ENCODE assay signal across 11 cellular contexts in the genomic region with DNA sequence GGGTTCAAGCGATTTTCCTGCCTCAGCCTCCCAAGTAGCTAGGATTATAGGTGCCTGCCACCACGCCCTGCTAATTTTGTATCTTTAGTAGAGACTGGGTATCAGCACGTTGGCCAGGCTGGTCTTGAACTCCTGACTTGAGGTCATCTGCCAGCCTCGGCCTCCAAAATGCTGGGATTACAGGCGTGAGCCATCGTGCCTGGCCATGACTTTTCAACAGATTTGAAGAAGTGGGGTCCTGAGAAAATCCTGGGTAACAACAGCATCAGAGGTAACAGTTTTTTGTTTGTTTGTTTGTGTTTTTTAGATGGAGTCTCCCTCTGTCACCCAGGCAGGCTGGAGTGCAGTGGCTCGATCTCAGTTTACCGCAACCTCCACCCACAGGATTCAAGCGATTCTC. TPM values are rescaled to one million over a fixed set of nuclear protein-coding genes. Genes with fewer than 3 reads are reported as not detected.
DNase-seq lines count a peak whose midpoint lies in the region; ATAC-seq and TF ChIP-seq lines count a peak whose summit lies in the region.
"Had no signal": no experiment of that assay in that cellular context is flagged by ENCODE, and none has a peak within 500 bp of the region (broad histone marks: within the 10 kb centered on the region; RNA-seq: fewer than 3 reads in every experiment).

No MANE protein-coding gene starts in this region.

- intact Hi-C loops in heart left ventricle (cut with DNase I) (loop anchor here in 8 of 10 donors (2.0 to 5.0 kb wide), 3 partner anchors 18 to 83 kb away; no protein-coding TSS in a partner anchor), left ventricle myocardium superior (cut with micrococcal nuclease) (loop anchor here (2.0 kb wide), 1 partner anchor 18 kb away; no protein-coding TSS in a partner anchor), transverse colon (cut with DNase I; ENCODE audit: low total_unique reads) (no loop called here)

- 88 to 95% (median 92%) methylated on average over 9 of the region's 9 CpGs for WGBS in heart left ventricle, 4 donors
- WGBS in transverse colon (ENCODE audit: low coverage in 1 of 2), 2 donors: 89 to 100% methylated on average over 1 to 9 of the region's 9 CpGs

- peak overlapping the region; percentile 80 for H3K4me3 Mint-ChIP-seq in activated naive CD8-positive, alpha-beta T cell treated with anti-CD3 and anti-CD28 coated beads for 36 hours
- H3K4me3 Mint-ChIP-seq in memory B cell: no peak overlapping the region

- peaks cover 34% of the 10 kb centered on the region for H3K4me1 Mint-ChIP-seq in activated naive CD8-positive, alpha-beta T cell treated with anti-CD3 and anti-CD28 coated beads for 36 hours
- peaks cover 26% of the 10 kb centered on the region for H3K4me1 Mint-ChIP-seq in memory B cell

- H3K4me3 ChIP-seq in heart left ventricle: no peak overlapping the region
- no peak overlapping the region for H3K4me3 ChIP-seq in transverse colon

- no peak for DNase-seq in heart left ventricle
- DNase-seq in left ventricle myocardium superior: no peak
- no peak for DNase-seq in activated naive CD8-positive, alpha-beta T cell treated with anti-CD3 and anti-CD28 coated beads for 36 hours
- no peak for DNase-seq in memory B cell (ENCODE audit: low spot score in 2 of 2)
- DNase-seq in transverse colon: no peak
- DNase-seq in NOMO-1 treated with DMSO at 0.1 percent for 48 hours (lab: John Stamatoyannopoulos, UW; ENCODE audit: unreplicated experiment): no peak
- no peak for DNase-seq in NCI-H526 treated with DMSO at 0.1 percent for 48 hours (lab: John Stamatoyannopoulos, UW)
- DNase-seq: activated effector memory CD4-positive, alpha-beta T cell treated with anti-CD3 and anti-CD28 coated beads, Interleukin-2, amount 50 U/mL, for 16 hours; Kasumi-1 had no signal

- no peaks in the 10 kb centered on the region for H3K9me3 ChIP-seq in heart left ventricle
- H3K9me3 ChIP-seq in transverse colon: no peaks in the 10 kb centered on the region

- peak overlapping the region in 8 of 12 donors; percentile 46 to 100 (median 98) for H3K27ac ChIP-seq in heart left ventricle
- H3K27ac ChIP-seq in transverse colon: peak overlapping the region; percentile 97 to 99 (median 98)

- H3K4me1 ChIP-seq in heart left ventricle: peaks cover 3 to 37% (median 23%) of the 10 kb centered on the region in 12 donors
- peaks cover 7 to 40% (median 25%) of the 10 kb centered on the region in 4 donors for H3K4me1 ChIP-seq in transverse colon

- peak overlapping the region; percentile 94 for H3K27ac Mint-ChIP-seq in activated naive CD8-positive, alpha-beta T cell treated with anti-CD3 and anti-CD28 coated beads for 36 hours
- H3K27ac Mint-ChIP-seq in memory B cell: peak overlapping the region; percentile 99

- H3K36me3 ChIP-seq in heart left ventricle (peaks cover 0 to 33% (median 21%) of the 10 kb centered on the region in 9 donors), transverse colon (no peaks in the 10 kb centered on the region)

- TF ChIP-seq CTCF in heart left ventricle (IDR thresholded peaks at IDR 0.05) (no peak), transverse colon (IDR thresholded peaks at IDR 0.05) (no peak)

- H3K9me3 Mint-ChIP-seq in activated naive CD8-positive, alpha-beta T cell treated with anti-CD3 and anti-CD28 coated beads for 36 hours: no peaks in the 10 kb centered on the region
- H3K9me3 Mint-ChIP-seq in memory B cell: no peaks in the 10 kb centered on the region

- no peaks in the 10 kb centered on the region for H3K27me3 Mint-ChIP-seq in activated naive CD8-positive, alpha-beta T cell treated with anti-CD3 and anti-CD28 coated beads for 36 hours
- H3K27me3 Mint-ChIP-seq in memory B cell: no peaks in the 10 kb centered on the region

- ATAC-seq in heart left ventricle (no peak), left ventricle myocardium superior (no peak), memory B cell (ENCODE audit: low read depth) (no peak), HG02885 (IDR thresholded peaks at IDR 0.05; ENCODE audit: poor library complexity, unreplicated experiment) (no peak)

- no peak for TF ChIP-seq EP300 in transverse colon (IDR thresholded peaks at IDR 0.05; ENCODE audit: low read depth)

- in situ Hi-C loops in transverse colon (cut with MboI; ENCODE audit: low pct_ligation_motif_present in 1 of 4, low pct_unique_long_range_greater_than_20kb in 1 of 4, low sequenced_read_pairs in 3 of 4): no loop called here

- peaks cover 23% of the 10 kb centered on the region for H3K36me3 Mint-ChIP-seq in activated naive CD8-positive, alpha-beta T cell treated with anti-CD3 and anti-CD28 coated beads for 36 hours
- no peaks in the 10 kb centered on the region for H3K36me3 Mint-ChIP-seq in memory B cell

- H3K27me3 ChIP-seq in heart left ventricle (no peaks in the 10 kb centered on the region), transverse colon (no peaks in the 10 kb centered on the region)

- TF ChIP-seq POLR2A in heart left ventricle (IDR thresholded peaks at IDR 0.05) (no peak), transverse colon (IDR thresholded peaks at IDR 0.05) (no peak)

RNA-seq across cellular contexts. Expression of a gene that starts 3.6 kb away (rescaled TPM):
- 100 to 1,000 TPM in 4 of 9 donors, 10 to 100 TPM in 5; 19.6 to 205 (median 67.6) TPM for total RNA-seq in heart left ventricle
- 10 to 100 TPM; 29.6 to 52.9 TPM for polyA plus RNA-seq in heart left ventricle
- total RNA-seq in left ventricle myocardium superior: 24.2 TPM
- 100 to 1,000 TPM; 171 to 175 TPM for total RNA-seq in activated naive CD8-positive, alpha-beta T cell treated with anti-CD3 and anti-CD28 coated beads for 36 hours
- 100 to 1,000 TPM; 386 to 857 (median 664) TPM for total RNA-seq in transverse colon

RNA-seq across cellular contexts. Expression of a gene that starts 6.7 kb away (rescaled TPM):
- total RNA-seq in heart left ventricle (1,000 to 10,000 TPM in 2 of 9 donors, 100 to 1,000 TPM in 7; 435 to 1,432 (median 684) TPM), left ventricle myocardium superior (750 TPM), transverse colon (100 to 1,000 TPM; 172 to 357 (median 198) TPM)
- 100 to 1,000 TPM; 544 to 645 TPM for polyA plus RNA-seq in heart left ventricle
- total RNA-seq in activated naive CD8-positive, alpha-beta T cell treated with anti-CD3 and anti-CD28 coated beads for 36 hours: 100 to 1,000 TPM; 238 to 241 TPM

RNA-seq across cellular contexts. Expression of a gene that starts 6.9 kb away (rescaled TPM):
- total RNA-seq in heart left ventricle (1 to 10 TPM in 7 of 9 donors, not detected in 2; 1.2 to 6.8 (median 2.2) TPM), left ventricle myocardium superior (2.2 TPM), transverse colon (1 to 10 TPM in 1 of 4 donors, not detected in 3; 1.6 TPM)
- 1 to 10 TPM in 1 of 2 donors, under 1 TPM in 1; 0.35 to 3.2 TPM for polyA plus RNA-seq in heart left ventricle
- 10 to 100 TPM; 25.3 to 30.5 TPM for total RNA-seq in activated naive CD8-positive, alpha-beta T cell treated with anti-CD3 and anti-CD28 coated beads for 36 hours
- total RNA-seq: renal cortical epithelial cell had no signal

RNA-seq across cellular contexts. Expression of a gene that starts 11.4 kb away (rescaled TPM):
- 1 to 10 TPM in 8 of 9 donors, under 1 TPM in 1; 0.63 to 7.6 (median 4.0) TPM for total RNA-seq in heart left ventricle
- polyA plus RNA-seq in heart left ventricle: 1 to 10 TPM; 1.3 to 8.6 TPM
- total RNA-seq in left ventricle myocardium superior: 4.5 TPM
- 10 to 100 TPM; 46.1 to 55.5 TPM for total RNA-seq in activated naive CD8-positive, alpha-beta T cell treated with anti-CD3 and anti-CD28 coated beads for 36 hours
- 10 to 100 TPM in 1 of 4 donors, 1 to 10 TPM in 2, not detected in 1; 2.7 to 17.5 (median 4.0) TPM for total RNA-seq in transverse colon

RNA-seq across cellular contexts. Expression of a gene that starts 19.6 kb away (rescaled TPM):
- total RNA-seq in heart left ventricle (10 to 100 TPM; 45.5 to 90.1 (median 62.6) TPM), left ventricle myocardium superior (44.9 TPM), transverse colon (100 to 1,000 TPM; 138 to 387 (median 215) TPM)
- 10 to 100 TPM; 29.9 to 83.5 TPM for polyA plus RNA-seq in heart left ventricle
- total RNA-seq in activated naive CD8-positive, alpha-beta T cell treated with anti-CD3 and anti-CD28 coated beads for 36 hours: 10 to 100 TPM; 13.0 to 13.8 TPM
